In the genomic region with DNA sequence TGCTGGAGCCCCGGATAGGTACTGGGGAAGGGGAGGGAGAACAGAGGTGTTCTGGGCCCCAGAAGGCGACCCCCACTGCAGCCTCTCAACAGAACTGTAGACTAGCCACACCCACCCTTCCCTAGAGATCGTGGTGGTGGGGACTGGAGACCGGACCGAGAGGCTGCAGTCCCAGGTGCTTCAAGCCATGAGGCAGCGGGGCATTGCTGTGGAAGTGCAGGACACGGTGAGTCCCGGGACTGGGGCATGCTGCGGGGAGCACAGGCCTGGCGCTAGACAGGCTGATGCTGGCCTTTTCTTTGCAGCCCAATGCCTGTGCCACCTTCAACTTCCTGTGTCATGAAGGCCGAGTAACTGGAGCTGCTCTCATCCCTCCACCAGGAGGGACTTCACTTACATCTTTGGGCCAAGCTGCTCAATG, we compare ENCODE assay signal across 8 cellular contexts. TPM values are rescaled to one million over a fixed set of nuclear protein-coding genes. Genes with fewer than 3 reads are reported as not detected.
A peak's percentile ranks its signal among the peaks of the same experiment; 100 is the strongest.
DNase-seq lines count a peak whose midpoint lies in the region; ATAC-seq and TF ChIP-seq lines count a peak whose summit lies in the region.

No MANE protein-coding gene starts in this region.

- ATAC-seq in stimulated activated naive B cell treated with anti-CD40 and anti-IgM and Interleukin-4, amounts not matched to agents 10 μg/mL and 1 μg/mL and 100 μg/mL, for 72 hours (replicated peaks) = no peak
- no peak for ATAC-seq in GM19467 (IDR thresholded peaks at IDR 0.05; ENCODE audit: unreplicated experiment)

- DNase-seq in activated CD8-positive, alpha-beta memory T cell treated with anti-CD3 and anti-CD28 coated beads for 24 hours = peak; percentile 73
- DNase-seq in activated CD8-positive, alpha-beta memory T cell treated with anti-CD3 and anti-CD28 coated beads, Interleukin-2, amount 50 U/mL, for 4 hours = no peak
- no peak for DNase-seq in hepatocyte (ENCODE audit: low spot score)
- DNase-seq in stimulated activated naive B cell treated with anti-CD40 and anti-IgM and Interleukin-4, amounts not matched to agents 10 μg/mL and 1 μg/mL and 100 μg/mL, for 72 hours = no peak
- DNase-seq in germinal center (ENCODE audit: low spot score) = no peak
- DNase-seq in SHP77 treated with DMSO at 0.1 percent for 48 hours (lab: John Stamatoyannopoulos, UW) = no peak

- no peaks in the 10 kb centered on the region for H3K9me3 Mint-ChIP-seq in stimulated activated naive B cell treated with anti-CD40 and anti-IgM and Interleukin-4, amounts not matched to agents 10 μg/mL and 1 μg/mL and 100 μg/mL, for 72 hours

- H3K27ac ChIP-seq in VCaP = peak overlapping the region; percentile 99
- peak overlapping the region; percentile 100 for H3K27ac ChIP-seq in hepatocyte

- WGBS in hepatocyte (ENCODE audit: low lambda C conversion rate, missing lambda C conversion rate) = 26% methylated on average over 11 of the region's 11 CpGs

- no peaks in the 10 kb centered on the region for H3K36me3 ChIP-seq in hepatocyte (replicated peaks; ENCODE audit: insufficient read depth, low read depth)

- H3K4me2 ChIP-seq in hepatocyte = peak overlapping the region; percentile 95

- peaks cover 62 to 63% of the 10 kb centered on the region in 2 donors for H3K36me3 Mint-ChIP-seq in stimulated activated naive B cell treated with anti-CD40 and anti-IgM and Interleukin-4, amounts not matched to agents 10 μg/mL and 1 μg/mL and 100 μg/mL, for 72 hours

- H3K9me3 ChIP-seq in hepatocyte (ENCODE audit: low read depth) = no peaks in the 10 kb centered on the region

- no peak for TF ChIP-seq CTCF in VCaP (conservative IDR thresholded peaks at IDR 0.05)
- TF ChIP-seq CTCF in hepatocyte (IDR thresholded peaks at IDR 0.05; ENCODE audit: poor library complexity) = no peak

- no peaks in the 10 kb centered on the region for H4K20me1 ChIP-seq in hepatocyte (ENCODE audit: insufficient read depth, poor library complexity, severe bottlenecking)

- H3K9me2 ChIP-seq in hepatocyte (replicated peaks; ENCODE audit: insufficient read depth) = no peaks in the 10 kb centered on the region

- H3K27me3 Mint-ChIP-seq in stimulated activated naive B cell treated with anti-CD40 and anti-IgM and Interleukin-4, amounts not matched to agents 10 μg/mL and 1 μg/mL and 100 μg/mL, for 72 hours = no peaks in the 10 kb centered on the region

- peak overlapping the region; percentile 99 for H3K27ac Mint-ChIP-seq in stimulated activated naive B cell treated with anti-CD40 and anti-IgM and Interleukin-4, amounts not matched to agents 10 μg/mL and 1 μg/mL and 100 μg/mL, for 72 hours

- no peaks in the 10 kb centered on the region for H3K27me3 ChIP-seq in hepatocyte

- peak overlapping the region; percentile 91 to 95 for H3K4me3 Mint-ChIP-seq in stimulated activated naive B cell treated with anti-CD40 and anti-IgM and Interleukin-4, amounts not matched to agents 10 μg/mL and 1 μg/mL and 100 μg/mL, for 72 hours

- peak overlapping the region; percentile 89 for H3K4me3 ChIP-seq in hepatocyte

- peaks cover 47 to 80% of the 10 kb centered on the region in 2 donors for H3K4me1 Mint-ChIP-seq in stimulated activated naive B cell treated with anti-CD40 and anti-IgM and Interleukin-4, amounts not matched to agents 10 μg/mL and 1 μg/mL and 100 μg/mL, for 72 hours

- H3K79me2 ChIP-seq in hepatocyte = peaks cover 63% of the 10 kb centered on the region

- peaks cover 28% of the 10 kb centered on the region for H3K4me1 ChIP-seq in hepatocyte (ENCODE audit: insufficient read depth)

- no peak overlapping the region for H2AFZ ChIP-seq in hepatocyte

RNA-seq across cellular contexts. Expression of gene NDUFAF3, which starts 0.8 kb away (rescaled TPM):
- 58.7 and 70.7 TPM in 2 replicates for total RNA-seq in hepatocyte
- 140 and 173 TPM in 2 replicates for polyA plus RNA-seq in hepatocyte

RNA-seq across cellular contexts. Expression of gene DALRD3, which starts 4.4 kb away (rescaled TPM):
- total RNA-seq in hepatocyte = 25.0 and 29.3 TPM in 2 replicates
- 27.0 and 40.6 TPM in 2 replicates for polyA plus RNA-seq in hepatocyte

RNA-seq across cellular contexts. Expression of gene IMPDH2, which starts 6.4 kb away (rescaled TPM):
- 180 and 184 TPM in 2 replicates for total RNA-seq in hepatocyte
- 115 TPM in 2 replicates for polyA plus RNA-seq in hepatocyte

RNA-seq across cellular contexts. Expression of gene WDR6, which starts 15.6 kb away (rescaled TPM):
- 124 and 157 TPM in 2 replicates for total RNA-seq in hepatocyte
- 190 and 215 TPM in 2 replicates for polyA plus RNA-seq in hepatocyte

RNA-seq across cellular contexts. Expression of gene P4HTM, which starts 32.7 kb away (rescaled TPM):
- total RNA-seq in hepatocyte = 39.4 and 42.5 TPM in 2 replicates
- 84.0 and 85.3 TPM in 2 replicates for polyA plus RNA-seq in hepatocyte
